1 cellular context compared by ENCODE assay signal in the genomic region with DNA sequence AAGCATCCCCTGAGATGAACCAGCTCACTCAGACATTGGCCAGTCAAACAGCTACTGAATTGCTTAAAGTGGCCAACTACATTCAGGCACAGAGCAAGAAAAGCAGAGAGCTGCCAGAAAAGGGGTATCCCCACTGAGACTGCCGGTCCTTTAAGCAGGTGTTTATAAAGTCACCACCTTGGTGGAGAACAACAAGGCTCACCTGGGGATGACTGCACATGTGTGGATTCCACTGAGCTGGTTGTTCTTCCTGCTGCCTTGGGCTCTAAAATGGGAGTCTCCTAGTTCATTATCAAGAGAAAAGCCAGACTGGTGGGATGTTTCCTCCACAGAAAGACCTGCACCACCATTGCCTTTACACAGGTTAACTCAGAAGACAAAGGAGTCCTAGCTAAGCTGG.
TF ChIP-seq lines count a peak whose summit lies in the region.

No MANE protein-coding gene starts in this region.

TF ChIP-seq in WTC11, 78 proteins besides CTCF, POLR2A, EP300 and RAD21 (continued from another document):
- TF ChIP-seq, protein P1, sequence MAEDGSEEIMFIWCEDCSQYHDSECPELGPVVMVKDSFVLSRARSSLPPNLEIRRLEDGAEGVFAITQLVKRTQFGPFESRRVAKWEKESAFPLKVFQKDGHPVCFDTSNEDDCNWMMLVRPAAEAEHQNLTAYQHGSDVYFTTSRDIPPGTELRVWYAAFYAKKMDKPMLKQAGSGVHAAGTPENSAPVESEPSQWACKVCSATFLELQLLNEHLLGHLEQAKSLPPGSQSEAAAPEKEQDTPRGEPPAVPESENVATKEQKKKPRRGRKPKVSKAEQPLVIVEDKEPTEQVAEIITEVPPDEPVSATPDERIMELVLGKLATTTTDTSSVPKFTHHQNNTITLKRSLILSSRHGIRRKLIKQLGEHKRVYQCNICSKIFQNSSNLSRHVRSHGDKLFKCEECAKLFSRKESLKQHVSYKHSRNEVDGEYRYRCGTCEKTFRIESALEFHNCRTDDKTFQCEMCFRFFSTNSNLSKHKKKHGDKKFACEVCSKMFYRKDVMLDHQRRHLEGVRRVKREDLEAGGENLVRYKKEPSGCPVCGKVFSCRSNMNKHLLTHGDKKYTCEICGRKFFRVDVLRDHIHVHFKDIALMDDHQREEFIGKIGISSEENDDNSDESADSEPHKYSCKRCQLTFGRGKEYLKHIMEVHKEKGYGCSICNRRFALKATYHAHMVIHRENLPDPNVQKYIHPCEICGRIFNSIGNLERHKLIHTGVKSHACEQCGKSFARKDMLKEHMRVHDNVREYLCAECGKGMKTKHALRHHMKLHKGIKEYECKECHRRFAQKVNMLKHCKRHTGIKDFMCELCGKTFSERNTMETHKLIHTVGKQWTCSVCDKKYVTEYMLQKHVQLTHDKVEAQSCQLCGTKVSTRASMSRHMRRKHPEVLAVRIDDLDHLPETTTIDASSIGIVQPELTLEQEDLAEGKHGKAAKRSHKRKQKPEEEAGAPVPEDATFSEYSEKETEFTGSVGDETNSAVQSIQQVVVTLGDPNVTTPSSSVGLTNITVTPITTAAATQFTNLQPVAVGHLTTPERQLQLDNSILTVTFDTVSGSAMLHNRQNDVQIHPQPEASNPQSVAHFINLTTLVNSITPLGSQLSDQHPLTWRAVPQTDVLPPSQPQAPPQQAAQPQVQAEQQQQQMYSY (CRISPR knock-in tag; IDR thresholded peaks at IDR 0.05): no peak
- TF ChIP-seq CREM (CRISPR knock-in tag; IDR thresholded peaks at IDR 0.05) (no peak), JAZF1 (CRISPR knock-in tag; IDR thresholded peaks at IDR 0.05) (no peak), ZNF121 (CRISPR knock-in tag; IDR thresholded peaks at IDR 0.05) (no peak), RELA (CRISPR knock-in tag; IDR thresholded peaks at IDR 0.05; ENCODE audit: borderline replicate concordance) (no peak), ZNF416 (CRISPR knock-in tag; IDR thresholded peaks at IDR 0.05) (no peak), GABPB1 (CRISPR knock-in tag; IDR thresholded peaks at IDR 0.05) (no peak), SMAD4 (CRISPR knock-in tag; IDR thresholded peaks at IDR 0.05) (no peak)
- TF ChIP-seq, protein P2, sequence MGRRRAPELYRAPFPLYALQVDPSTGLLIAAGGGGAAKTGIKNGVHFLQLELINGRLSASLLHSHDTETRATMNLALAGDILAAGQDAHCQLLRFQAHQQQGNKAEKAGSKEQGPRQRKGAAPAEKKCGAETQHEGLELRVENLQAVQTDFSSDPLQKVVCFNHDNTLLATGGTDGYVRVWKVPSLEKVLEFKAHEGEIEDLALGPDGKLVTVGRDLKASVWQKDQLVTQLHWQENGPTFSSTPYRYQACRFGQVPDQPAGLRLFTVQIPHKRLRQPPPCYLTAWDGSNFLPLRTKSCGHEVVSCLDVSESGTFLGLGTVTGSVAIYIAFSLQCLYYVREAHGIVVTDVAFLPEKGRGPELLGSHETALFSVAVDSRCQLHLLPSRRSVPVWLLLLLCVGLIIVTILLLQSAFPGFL (CRISPR knock-in tag; IDR thresholded peaks at IDR 0.05; ENCODE audit: borderline replicate concordance): no peak
- TF ChIP-seq, protein P3, sequence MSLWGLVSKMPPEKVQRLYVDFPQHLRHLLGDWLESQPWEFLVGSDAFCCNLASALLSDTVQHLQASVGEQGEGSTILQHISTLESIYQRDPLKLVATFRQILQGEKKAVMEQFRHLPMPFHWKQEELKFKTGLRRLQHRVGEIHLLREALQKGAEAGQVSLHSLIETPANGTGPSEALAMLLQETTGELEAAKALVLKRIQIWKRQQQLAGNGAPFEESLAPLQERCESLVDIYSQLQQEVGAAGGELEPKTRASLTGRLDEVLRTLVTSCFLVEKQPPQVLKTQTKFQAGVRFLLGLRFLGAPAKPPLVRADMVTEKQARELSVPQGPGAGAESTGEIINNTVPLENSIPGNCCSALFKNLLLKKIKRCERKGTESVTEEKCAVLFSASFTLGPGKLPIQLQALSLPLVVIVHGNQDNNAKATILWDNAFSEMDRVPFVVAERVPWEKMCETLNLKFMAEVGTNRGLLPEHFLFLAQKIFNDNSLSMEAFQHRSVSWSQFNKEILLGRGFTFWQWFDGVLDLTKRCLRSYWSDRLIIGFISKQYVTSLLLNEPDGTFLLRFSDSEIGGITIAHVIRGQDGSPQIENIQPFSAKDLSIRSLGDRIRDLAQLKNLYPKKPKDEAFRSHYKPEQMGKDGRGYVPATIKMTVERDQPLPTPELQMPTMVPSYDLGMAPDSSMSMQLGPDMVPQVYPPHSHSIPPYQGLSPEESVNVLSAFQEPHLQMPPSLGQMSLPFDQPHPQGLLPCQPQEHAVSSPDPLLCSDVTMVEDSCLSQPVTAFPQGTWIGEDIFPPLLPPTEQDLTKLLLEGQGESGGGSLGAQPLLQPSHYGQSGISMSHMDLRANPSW (CRISPR knock-in tag; conservative IDR thresholded peaks at IDR 0.05; ENCODE audit: low read depth): no peak
- TF ChIP-seq, protein P4, sequence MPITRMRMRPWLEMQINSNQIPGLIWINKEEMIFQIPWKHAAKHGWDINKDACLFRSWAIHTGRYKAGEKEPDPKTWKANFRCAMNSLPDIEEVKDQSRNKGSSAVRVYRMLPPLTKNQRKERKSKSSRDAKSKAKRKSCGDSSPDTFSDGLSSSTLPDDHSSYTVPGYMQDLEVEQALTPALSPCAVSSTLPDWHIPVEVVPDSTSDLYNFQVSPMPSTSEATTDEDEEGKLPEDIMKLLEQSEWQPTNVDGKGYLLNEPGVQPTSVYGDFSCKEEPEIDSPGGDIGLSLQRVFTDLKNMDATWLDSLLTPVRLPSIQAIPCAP (CRISPR knock-in tag; IDR thresholded peaks at IDR 0.05): no peak
